ENCODE assay signal across 10 cellular contexts in genomic region chr15:29571728-29572454, GRCh38.
A peak's percentile ranks its signal among the peaks of the same experiment; 100 is the strongest.
DNase-seq lines count a peak whose midpoint lies in the region; ATAC-seq and TF ChIP-seq lines count a peak whose summit lies in the region.
"Had no signal": no experiment of that assay in that cellular context is flagged by ENCODE, and none has a peak within 500 bp of the region (broad histone marks: within the 10 kb centered on the region; RNA-seq: fewer than 3 reads in every experiment).

No MANE protein-coding gene starts in this region.

- peak overlapping the region; percentile 86 for H3K4me2 ChIP-seq in BLaER1

- no peaks in the 10 kb centered on the region for H3K27me3 ChIP-seq in BLaER1

- CTCF ChIA-PET in HEK293 (lab: Yijun Ruan, JAX) (interaction anchor here (0.6 kb wide), 2 partner anchors 208 to 320 kb away, joined by 3 to 5 read pairs; no protein-coding TSS in a partner anchor), GM10248 (lab: Yijun Ruan, JAX) (no interaction called here)

- peak overlapping the region; percentile 56; the same call in 1 of the 2 replicates for H3K9ac ChIP-seq in BLaER1

- H3K36me3 ChIP-seq in BLaER1 (no peaks in the 10 kb centered on the region), HEK293 (ENCODE audit: control insufficient read depth in 2 of 2, insufficient read depth in 1 of 2, low read length in 2 of 2) (no peaks in the 10 kb centered on the region), mucosa of descending colon (ENCODE audit: low read depth) (no peaks in the 10 kb centered on the region)
- H3K36me3 ChIP-seq: lower lobe of right lung had no signal

- peak overlapping the region; percentile 63 for H3K27ac ChIP-seq in BLaER1
- peak overlapping the region; percentile 54; the same call in 1 of the 2 replicates for H3K27ac ChIP-seq in HEK293 (ENCODE audit: extremely low read depth, low read depth, low read length)
- H3K27ac ChIP-seq: lower lobe of right lung had no signal

- intact Hi-C loops in mucosa of descending colon (cut with DNase I, micrococcal nuclease) = no loop called here

- H3K9me3 ChIP-seq in BLaER1 (peaks cover 24% of the 10 kb centered on the region), HEK293 (ENCODE audit: control insufficient read depth, insufficient read depth, low read depth, low read length) (no peaks in the 10 kb centered on the region), mucosa of descending colon (no peaks in the 10 kb centered on the region)
- H3K9me3 ChIP-seq: lower lobe of right lung had no signal

- peak overlapping the region; percentile 48; the same call in 1 of the 2 replicates for H3K4me3 ChIP-seq in BLaER1
- peak overlapping the region; percentile 51; the same call in 1 of the 2 replicates for H3K4me3 ChIP-seq in HEK293 (ENCODE audit: low read depth, low read length)
- H3K4me3 ChIP-seq in mucosa of descending colon = no peak overlapping the region

- DNase-seq in cerebellar cortex (ENCODE audit: low spot score) (peak; percentile 21), mucosa of descending colon (peak in 2 of 3 donors; percentile 57 to 59), GM10248 (ENCODE audit: extremely low spot score) (no peak), NCI-H146 (lab: John Stamatoyannopoulos, UW) (no peak)
- DNase-seq: lower lobe of right lung, T-helper 1 cell had no signal

- ATAC-seq in mucosa of descending colon = peak; percentile 67
- no peak for ATAC-seq in HG03095 (IDR thresholded peaks at IDR 0.05; ENCODE audit: unreplicated experiment)
- no peak for ATAC-seq in HG03097 (IDR thresholded peaks at IDR 0.05; ENCODE audit: low FRiP score, unreplicated experiment)

- TF ChIP-seq CTCF in HEK293 (tag by site-specific recombination; IDR thresholded peaks at IDR 0.05) (no peak), mucosa of descending colon (IDR thresholded peaks at IDR 0.05) (no peak), GM10248 (IDR thresholded peaks at IDR 0.05; ENCODE audit: control extremely low read depth, extremely low read depth, low read depth, missing control alignments) (no peak)

- no peaks in the 10 kb centered on the region for H4K20me1 ChIP-seq in BLaER1

- H3K4me1 ChIP-seq in BLaER1 (peaks cover 48% of the 10 kb centered on the region), HEK293 (ENCODE audit: control insufficient read depth, insufficient read depth, low read length) (peaks cover 16% of the 10 kb centered on the region), mucosa of descending colon (ENCODE audit: low read depth) (peaks cover 9% of the 10 kb centered on the region)

- POLR2A ChIA-PET in HEK293 (lab: Yijun Ruan, JAX) (interaction anchor here (0.7 kb wide), 1 partner anchor 88 kb away, joined by 3 read pairs; no protein-coding TSS in a partner anchor), GM10248 (lab: Yijun Ruan, JAX) (no interaction called here)

TF ChIP-seq in HEK293, 187 proteins besides CTCF, POLR2A, EP300 and RAD21 (continues in another document):
- TF ChIP-seq FEZF1 (tag by site-specific recombination; IDR thresholded peaks at IDR 0.05) (peak; percentile 75), BCL6B (tag by site-specific recombination; IDR thresholded peaks at IDR 0.05) (0 out of 2 replicates have a peak, but pooled peaks have one; percentile 17), ZBTB17 (tag by site-specific recombination; IDR thresholded peaks at IDR 0.05) (peak; percentile 54), ZNF341 (tag by site-specific recombination; IDR thresholded peaks at IDR 0.05; ENCODE audit: low read depth) (no peak), ZNF660 (tag by site-specific recombination; IDR thresholded peaks at IDR 0.05) (no peak), ZFP37 (tag by site-specific recombination; IDR thresholded peaks at IDR 0.05) (no peak), WT1 (tag by site-specific recombination; IDR thresholded peaks at IDR 0.05) (no peak), ZBTB48 (tag by site-specific recombination; IDR thresholded peaks at IDR 0.05) (peak; percentile 81), ZNF548 (tag by site-specific recombination; IDR thresholded peaks at IDR 0.05) (no peak), ZNF791 (tag by site-specific recombination; IDR thresholded peaks at IDR 0.05) (no peak), ZNF221 (tag by site-specific recombination; IDR thresholded peaks at IDR 0.05; ENCODE audit: borderline replicate concordance) (no peak), ZNF335 (tag by site-specific recombination; conservative IDR thresholded peaks at IDR 0.05) (peak; percentile 65), PRDM6 (tag by site-specific recombination; IDR thresholded peaks at IDR 0.05) (peak; percentile 29; the same call in 1 of the 2 replicates), BCL11B (tag by site-specific recombination; IDR thresholded peaks at IDR 0.05; ENCODE audit: low read depth) (no peak)
- TF ChIP-seq, protein P1, sequence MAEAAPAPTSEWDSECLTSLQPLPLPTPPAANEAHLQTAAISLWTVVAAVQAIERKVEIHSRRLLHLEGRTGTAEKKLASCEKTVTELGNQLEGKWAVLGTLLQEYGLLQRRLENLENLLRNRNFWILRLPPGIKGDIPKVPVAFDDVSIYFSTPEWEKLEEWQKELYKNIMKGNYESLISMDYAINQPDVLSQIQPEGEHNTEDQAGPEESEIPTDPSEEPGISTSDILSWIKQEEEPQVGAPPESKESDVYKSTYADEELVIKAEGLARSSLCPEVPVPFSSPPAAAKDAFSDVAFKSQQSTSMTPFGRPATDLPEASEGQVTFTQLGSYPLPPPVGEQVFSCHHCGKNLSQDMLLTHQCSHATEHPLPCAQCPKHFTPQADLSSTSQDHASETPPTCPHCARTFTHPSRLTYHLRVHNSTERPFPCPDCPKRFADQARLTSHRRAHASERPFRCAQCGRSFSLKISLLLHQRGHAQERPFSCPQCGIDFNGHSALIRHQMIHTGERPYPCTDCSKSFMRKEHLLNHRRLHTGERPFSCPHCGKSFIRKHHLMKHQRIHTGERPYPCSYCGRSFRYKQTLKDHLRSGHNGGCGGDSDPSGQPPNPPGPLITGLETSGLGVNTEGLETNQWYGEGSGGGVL (tag by site-specific recombination; IDR thresholded peaks at IDR 0.05) = 0 out of 2 replicates have a peak, but pooled peaks have one; percentile 24
- TF ChIP-seq, protein P2, sequence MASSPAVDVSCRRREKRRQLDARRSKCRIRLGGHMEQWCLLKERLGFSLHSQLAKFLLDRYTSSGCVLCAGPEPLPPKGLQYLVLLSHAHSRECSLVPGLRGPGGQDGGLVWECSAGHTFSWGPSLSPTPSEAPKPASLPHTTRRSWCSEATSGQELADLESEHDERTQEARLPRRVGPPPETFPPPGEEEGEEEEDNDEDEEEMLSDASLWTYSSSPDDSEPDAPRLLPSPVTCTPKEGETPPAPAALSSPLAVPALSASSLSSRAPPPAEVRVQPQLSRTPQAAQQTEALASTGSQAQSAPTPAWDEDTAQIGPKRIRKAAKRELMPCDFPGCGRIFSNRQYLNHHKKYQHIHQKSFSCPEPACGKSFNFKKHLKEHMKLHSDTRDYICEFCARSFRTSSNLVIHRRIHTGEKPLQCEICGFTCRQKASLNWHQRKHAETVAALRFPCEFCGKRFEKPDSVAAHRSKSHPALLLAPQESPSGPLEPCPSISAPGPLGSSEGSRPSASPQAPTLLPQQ (tag by site-specific recombination; IDR thresholded peaks at IDR 0.05) = 0 out of 2 replicates have a peak, but pooled peaks have one; percentile 43
- TF ChIP-seq, protein P3, sequence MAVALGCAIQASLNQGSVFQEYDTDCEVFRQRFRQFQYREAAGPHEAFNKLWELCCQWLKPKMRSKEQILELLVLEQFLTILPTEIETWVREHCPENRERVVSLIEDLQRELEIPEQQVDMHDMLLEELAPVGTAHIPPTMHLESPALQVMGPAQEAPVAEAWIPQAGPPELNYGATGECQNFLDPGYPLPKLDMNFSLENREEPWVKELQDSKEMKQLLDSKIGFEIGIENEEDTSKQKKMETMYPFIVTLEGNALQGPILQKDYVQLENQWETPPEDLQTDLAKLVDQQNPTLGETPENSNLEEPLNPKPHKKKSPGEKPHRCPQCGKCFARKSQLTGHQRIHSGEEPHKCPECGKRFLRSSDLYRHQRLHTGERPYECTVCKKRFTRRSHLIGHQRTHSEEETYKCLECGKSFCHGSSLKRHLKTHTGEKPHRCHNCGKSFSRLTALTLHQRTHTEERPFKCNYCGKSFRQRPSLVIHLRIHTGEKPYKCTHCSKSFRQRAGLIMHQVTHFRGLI (tag by site-specific recombination; IDR thresholded peaks at IDR 0.05) = no peak

Comparison
In these comparisons a context has a peak if more than half of its experiments do, and no peak if none do; other contexts are left out.
1. DNase-seq: peak in cerebellar cortex (single experiment) and mucosa of descending colon (2 of 3); none in GM10248 (single experiment) and NCI-H146 (single experiment).